ENCODE assay signal across 10 cellular contexts in the genomic region with DNA sequence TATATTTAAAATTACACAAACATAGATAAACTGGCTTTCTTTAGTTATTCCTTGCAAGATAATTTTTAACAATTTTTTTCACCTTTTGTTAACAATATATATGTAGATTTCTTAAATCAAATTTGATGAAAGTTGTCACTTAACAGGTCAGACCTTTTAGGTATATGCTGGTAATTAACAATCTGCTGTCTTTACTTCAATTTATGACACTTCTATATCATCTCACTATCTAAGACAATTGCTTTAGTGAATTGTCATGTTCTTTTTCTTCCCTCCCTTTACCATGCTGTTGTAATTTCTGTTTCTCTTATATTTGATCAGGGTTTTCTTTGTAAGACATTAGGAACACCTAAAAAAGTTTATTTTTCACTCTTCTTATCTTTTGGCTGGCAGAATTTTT. TPM values are rescaled to one million over a fixed set of nuclear protein-coding genes. Genes with fewer than 3 reads are reported as not detected.
DNase-seq lines count a peak whose midpoint lies in the region; TF ChIP-seq lines count a peak whose summit lies in the region.
"Had no signal": no experiment of that assay in that cellular context is flagged by ENCODE, and none has a peak within 500 bp of the region (broad histone marks: within the 10 kb centered on the region; RNA-seq: fewer than 3 reads in every experiment).

No MANE protein-coding gene starts in this region.

- no peak overlapping the region for H3K9ac ChIP-seq in endocrine pancreas (ENCODE audit: control insufficient read depth, insufficient read depth, low read length)
- H3K9ac ChIP-seq in neural progenitor cell = no peak overlapping the region

- TF ChIP-seq CTCF in GM06990 (IDR thresholded peaks at IDR 0.05; ENCODE audit: insufficient read depth, low read length, poor library complexity, severe bottlenecking) (no peak), chondrocyte (IDR thresholded peaks at IDR 0.05) (no peak), neural progenitor cell (IDR thresholded peaks at IDR 0.05) (no peak)

- H3K27ac Mint-ChIP-seq in chondrocyte (ENCODE audit: unreplicated experiment) (no peak overlapping the region), neural progenitor cell (no peak overlapping the region)

- peaks cover 1% of the 10 kb centered on the region for H3F3A ChIP-seq in neural progenitor cell (ENCODE audit: low read depth)

- H3K4me2 ChIP-seq in neural progenitor cell = no peak overlapping the region

- no peak overlapping the region for H2AFZ ChIP-seq in neural progenitor cell (replicated peaks)

- peaks cover 26% of the 10 kb centered on the region for H3K4me1 Mint-ChIP-seq in chondrocyte (ENCODE audit: low read depth)
- H3K4me1 Mint-ChIP-seq in neural progenitor cell = no peaks in the 10 kb centered on the region

- H4K20me1 ChIP-seq in neural progenitor cell (ENCODE audit: low read depth) = no peaks in the 10 kb centered on the region

- H3K4me3 ChIP-seq in GM06990 (replicated peaks; ENCODE audit: low read depth, low read length) = peak overlapping the region; percentile 69
- H3K4me3 ChIP-seq in endocrine pancreas (ENCODE audit: control insufficient read depth, insufficient read depth, low read length) = peak overlapping the region; percentile 36
- H3K4me3 ChIP-seq in skeletal muscle cell (ENCODE audit: low read depth, low read length) = peak overlapping the region; percentile 29
- H3K4me3 ChIP-seq in neural progenitor cell = no peak overlapping the region
- H3K4me3 ChIP-seq in HAP-1 = no peak overlapping the region

- DNase-seq in GM06990 (ENCODE audit: extremely low read depth, insufficient read length) (no peak), RKO (ENCODE audit: low spot score) (peak; percentile 57), skeletal muscle cell (ENCODE audit: low read depth) (no peak), chondrocyte (ENCODE audit: low spot score) (no peak), putamen (ENCODE audit: low spot score) (no peak), neural progenitor cell (ENCODE audit: low spot score) (no peak), HAP-1 (ENCODE audit: low spot score in 2 of 2) (no peak)
- DNase-seq: NCI-H1092 treated with DMSO at 0.1 percent for 48 hours, testis had no signal

- H3K9me3 Mint-ChIP-seq in chondrocyte (ENCODE audit: low read depth) (no peaks in the 10 kb centered on the region), neural progenitor cell (no peaks in the 10 kb centered on the region)

- H3K27me3 Mint-ChIP-seq in chondrocyte (ENCODE audit: low read depth) (no peaks in the 10 kb centered on the region), neural progenitor cell (ENCODE audit: insufficient read depth, low read depth) (peaks cover 3% of the 10 kb centered on the region)

- H3K36me3 ChIP-seq in GM06990 (ENCODE audit: control insufficient read depth, insufficient read depth, low read length) = peaks cover 6% of the 10 kb centered on the region
- H3K36me3 ChIP-seq in endocrine pancreas (ENCODE audit: control insufficient read depth, insufficient read depth, low read length) = no peaks in the 10 kb centered on the region
- H3K36me3 ChIP-seq in neural progenitor cell = no peaks in the 10 kb centered on the region
- no peaks in the 10 kb centered on the region for H3K36me3 ChIP-seq in HAP-1 (replicated peaks)

- no peak overlapping the region for H3K4me3 Mint-ChIP-seq in chondrocyte (ENCODE audit: unreplicated experiment)
- H3K4me3 Mint-ChIP-seq in neural progenitor cell = no peak overlapping the region

- H3K79me2 ChIP-seq in neural progenitor cell (ENCODE audit: low read depth) = no peaks in the 10 kb centered on the region

- no peaks in the 10 kb centered on the region for H3K4me1 ChIP-seq in endocrine pancreas (ENCODE audit: control insufficient read depth, insufficient read depth, low read length)
- peaks cover 5% of the 10 kb centered on the region for H3K4me1 ChIP-seq in neural progenitor cell
- H3K4me1 ChIP-seq in HAP-1 = no peaks in the 10 kb centered on the region
- H3K4me1 ChIP-seq: testis had no signal

- no peaks in the 10 kb centered on the region for H3K27me3 ChIP-seq in GM06990 (replicated peaks; ENCODE audit: control insufficient read depth, insufficient read depth, low read length)
- no peaks in the 10 kb centered on the region for H3K27me3 ChIP-seq in endocrine pancreas (ENCODE audit: control insufficient read depth, insufficient read depth, low read length)
- no peaks in the 10 kb centered on the region for H3K27me3 ChIP-seq in neural progenitor cell
- H3K27me3 ChIP-seq in HAP-1 (ENCODE audit: low read depth) = no peaks in the 10 kb centered on the region
- H3K27me3 ChIP-seq: testis had no signal

- in situ Hi-C loops in HAP-1 (cut with MboI; ENCODE audit: low sequenced_read_pairs) = no loop called here

- no peaks in the 10 kb centered on the region for H3K9me3 ChIP-seq in endocrine pancreas (ENCODE audit: control insufficient read depth, low read length)
- H3K9me3 ChIP-seq in neural progenitor cell (ENCODE audit: low read depth) = no peaks in the 10 kb centered on the region
- no peaks in the 10 kb centered on the region for H3K9me3 ChIP-seq in HAP-1
- H3K9me3 ChIP-seq: testis had no signal

- H3K27ac ChIP-seq in neural progenitor cell = no peak overlapping the region

- H3K36me3 Mint-ChIP-seq in chondrocyte (ENCODE audit: low read depth) (peaks cover 4% of the 10 kb centered on the region), neural progenitor cell (no peaks in the 10 kb centered on the region)

RNA-seq across cellular contexts. Expression of a gene that starts 2.0 kb away (rescaled TPM):
- total RNA-seq in chondrocyte (10.1 to 26.3 TPM (median 13.3 TPM) in 3 replicates), neural progenitor cell (ENCODE audit: low replicate concordance) (4.0 and 5.4 TPM in 2 replicates)

Comparison
In these comparisons a context has a peak if more than half of its experiments do, and no peak if none do; other contexts are left out.
1. H3K4me3 ChIP-seq: peak in GM06990 (single experiment), endocrine pancreas (single experiment) and skeletal muscle cell (single experiment); none in neural progenitor cell (single experiment) and HAP-1 (single experiment).